In genomic region chr6:111844376-111844775, GRCh38 we compare ENCODE assay signal across 1 cellular context.
TF ChIP-seq lines count a peak whose summit lies in the region.

No MANE protein-coding gene starts in this region.

TF ChIP-seq in GM23338, 12 proteins besides CTCF, POLR2A, EP300 and RAD21:
- no peak for TF ChIP-seq ZNF462 (CRISPR knock-in tag; IDR thresholded peaks at IDR 0.05)
- TF ChIP-seq CREB1 (CRISPR knock-in tag; IDR thresholded peaks at IDR 0.05; ENCODE audit: low read depth): no peak
- TF ChIP-seq JUNB (IDR thresholded peaks at IDR 0.05; ENCODE audit: unreplicated experiment): no peak
- TF ChIP-seq EZH2 (IDR thresholded peaks at IDR 0.05; ENCODE audit: low read depth, unreplicated experiment): no peak
- TF ChIP-seq STAT1 (IDR thresholded peaks at IDR 0.05; ENCODE audit: unreplicated experiment): no peak
- no peak for TF ChIP-seq REST (IDR thresholded peaks at IDR 0.05; ENCODE audit: unreplicated experiment)
- no peak for TF ChIP-seq ZNF114 (CRISPR knock-in tag; IDR thresholded peaks at IDR 0.05)
- no peak for TF ChIP-seq ETS1 (IDR thresholded peaks at IDR 0.05)
- TF ChIP-seq NANOG (IDR thresholded peaks at IDR 0.05; ENCODE audit: borderline replicate concordance): no peak
- no peak for TF ChIP-seq ZNF331 (CRISPR knock-in tag; IDR thresholded peaks at IDR 0.05; ENCODE audit: low read depth)
- TF ChIP-seq POLR2AphosphoS5 (IDR thresholded peaks at IDR 0.05; ENCODE audit: low read depth): no peak
- TF ChIP-seq EZH2phosphoT487 (IDR thresholded peaks at IDR 0.05; ENCODE audit: unreplicated experiment): no peak
